In genomic region chr20:37692447-37693166, GRCh38 we compare ENCODE assay signal across 18 cellular contexts. TPM values are rescaled to one million over a fixed set of nuclear protein-coding genes. Genes with fewer than 3 reads are reported as not detected.
A peak's percentile ranks its signal among the peaks of the same experiment; 100 is the strongest.
DNase-seq lines count a peak whose midpoint lies in the region; ATAC-seq and TF ChIP-seq lines count a peak whose summit lies in the region.
"Had no signal": no experiment of that assay in that cellular context is flagged by ENCODE, and none has a peak within 500 bp of the region (broad histone marks: within the 10 kb centered on the region; RNA-seq: fewer than 3 reads in every experiment).

No MANE protein-coding gene starts in this region.

- intact Hi-C loops in mammary epithelial cell (cut with micrococcal nuclease), result no loop called here

- H4K8ac ChIP-seq in neuronal stem cell (ENCODE audit: low read depth, low read length), result no peak overlapping the region

- peaks cover 0 to 3% of the 10 kb centered on the region in 2 experiments; a peak in 2 of 3 replicates for H3K36me3 ChIP-seq in HEK293 (ENCODE audit: control insufficient read depth in 2 of 2, insufficient read depth in 1 of 2, low read length in 2 of 2)
- H3K36me3 ChIP-seq in mammary epithelial cell (ENCODE audit: insufficient read depth, low read length), result no peaks in the 10 kb centered on the region
- peaks cover 0 to 3% of the 10 kb centered on the region in 2 donors for H3K36me3 ChIP-seq in neuronal stem cell (replicated peaks in 1 of 2; ENCODE audit: control insufficient read depth in 2 of 2, insufficient read depth in 2 of 2, low read length in 2 of 2)
- H3K36me3 ChIP-seq: HAP-1, right atrium auricular region had no signal

- H3K79me2 ChIP-seq in mammary epithelial cell (ENCODE audit: insufficient read depth, low read length), result peaks cover 29% of the 10 kb centered on the region

- no peaks in the 10 kb centered on the region for H3K36me3 Mint-ChIP-seq in activated T-cell treated with anti-CD3 and anti-CD28 coated beads, Interleukin-2, amount 50 U/mL, for 4 hours (ENCODE audit: insufficient read depth)

- H2BK5ac ChIP-seq in neuronal stem cell (ENCODE audit: low read length), result no peak overlapping the region

- ATAC-seq in activated T-cell treated with anti-CD3 and anti-CD28 coated beads, Interleukin-2, amount 50 U/mL, for 4 hours, result no peak
- ATAC-seq in GM19351 (IDR thresholded peaks at IDR 0.05; ENCODE audit: unreplicated experiment) (no peak), GM21737 (IDR thresholded peaks at IDR 0.05; ENCODE audit: unreplicated experiment) (no peak)

- H3K9me3 ChIP-seq in HEK293 (ENCODE audit: control insufficient read depth, insufficient read depth, low read depth, low read length), result no peaks in the 10 kb centered on the region
- H3K9me3 ChIP-seq in mammary epithelial cell (replicated peaks; ENCODE audit: insufficient read depth, low read length), result no peaks in the 10 kb centered on the region
- H3K9me3 ChIP-seq in neuronal stem cell (replicated peaks in 1 of 2; ENCODE audit: control insufficient read depth in 2 of 2, insufficient read depth in 1 of 2, low read depth in 1 of 2, low read length in 2 of 2), result no peaks in the 10 kb centered on the region
- H3K9me3 ChIP-seq: HAP-1, right atrium auricular region had no signal

- in situ Hi-C loops in mammary epithelial cell (cut with MboI; ENCODE audit: low sequenced_read_pairs in 2 of 2), result no loop called here
- in situ Hi-C loops in G401 (cut with HindIII; ENCODE audit: low sequenced_read_pairs), result no loop called here

- H3K4me1 Mint-ChIP-seq in activated T-cell treated with anti-CD3 and anti-CD28 coated beads, Interleukin-2, amount 50 U/mL, for 4 hours (ENCODE audit: low read depth), result peaks cover 32% of the 10 kb centered on the region

- H3K4me2 ChIP-seq in mammary epithelial cell (ENCODE audit: insufficient read depth, low read depth, low read length) (no peak overlapping the region), neuronal stem cell (ENCODE audit: insufficient read depth, low read length, poor library complexity, severe bottlenecking) (no peak overlapping the region)

- no peak overlapping the region for H3K14ac ChIP-seq in neuronal stem cell (ENCODE audit: low read length)

- no peak overlapping the region for H4K91ac ChIP-seq in neuronal stem cell (ENCODE audit: low read depth, low read length, poor library complexity)

- no peak overlapping the region for H3K23ac ChIP-seq in neuronal stem cell (ENCODE audit: low read depth, low read length, poor library complexity)

- TF ChIP-seq CTCF in HEK293 (tag by site-specific recombination; IDR thresholded peaks at IDR 0.05), result no peak
- TF ChIP-seq CTCF in mammary epithelial cell (conservative IDR thresholded peaks at IDR 0.05 in 1 of 2, IDR thresholded peaks at IDR 0.05 in 1 of 2; ENCODE audit: extremely low read depth in 1 of 2, insufficient read depth in 1 of 2, low read depth in 1 of 2, low read length in 2 of 2), result no peak

- DNase-seq in activated T-cell treated with anti-CD3 and anti-CD28 coated beads, Interleukin-2, amount 50 U/mL, for 4 hours, result no peak
- DNase-seq in activated T-cell treated with anti-CD3 and anti-CD28 coated beads, Interleukin-2, amount 50 U/mL, for 48 hours, result no peak
- DNase-seq in mammary epithelial cell, result no peak
- DNase-seq in neuronal stem cell (ENCODE audit: low spot score), result no peak
- no peak for DNase-seq in G401 (ENCODE audit: low spot score)
- DNase-seq: activated naive CD4-positive, alpha-beta T cell treated with anti-CD3 and anti-CD28 coated beads, Interleukin-2, amount 50 U/mL, for 16 hours; NCI-H1105; NCI-H524; nucleus accumbens; Right ventricle myocardium superior; stimulated activated CD4-positive, alpha-beta T cell treated with anti-CD3 and anti-CD28 coated beads, Interleukin-15, amount 100 ng/mL, for 24 hours; stimulated activated naive CD4-positive, alpha-beta T cell treated with Interleukin-2 at 50 U/mL for 16 hours; trophoblast cell had no signal

- no peak overlapping the region for H2AK5ac ChIP-seq in neuronal stem cell (ENCODE audit: low read depth, low read length)

- POLR2A ChIA-PET in HEK293 (lab: Yijun Ruan, JAX), result interaction anchor here (0.6 kb wide), 1 partner anchor 89 kb away, joined by 5 read pairs; no protein-coding TSS in a partner anchor

- H3K27me3 ChIP-seq in mammary epithelial cell (ENCODE audit: insufficient read depth, low read length) (no peaks in the 10 kb centered on the region), neuronal stem cell (ENCODE audit: control insufficient read depth in 3 of 3, insufficient read depth in 3 of 3, low read depth in 1 of 3, low read length in 3 of 3) (peaks cover 0 to under 1% (median 0%) of the 10 kb centered on the region in 3 experiments)
- H3K27me3 ChIP-seq: right atrium auricular region had no signal

- no peaks in the 10 kb centered on the region for H4K20me1 ChIP-seq in mammary epithelial cell (ENCODE audit: insufficient read depth, low read length)

- CTCF ChIA-PET in HEK293 (lab: Yijun Ruan, JAX), result no interaction called here
- CTCF ChIA-PET in mammary epithelial cell (lab: Charles Lee; ENCODE audit: low non-redundant PET), result no interaction called here

- no peak overlapping the region for H2BK12ac ChIP-seq in neuronal stem cell (ENCODE audit: low read length)

- peaks cover 32% of the 10 kb centered on the region for H3K27me3 Mint-ChIP-seq in activated T-cell treated with anti-CD3 and anti-CD28 coated beads, Interleukin-2, amount 50 U/mL, for 4 hours (ENCODE audit: low read depth)

- no peaks in the 10 kb centered on the region for H3K4me1 ChIP-seq in HEK293 (ENCODE audit: control insufficient read depth, insufficient read depth, low read length)
- no peaks in the 10 kb centered on the region for H3K4me1 ChIP-seq in mammary epithelial cell (ENCODE audit: insufficient read depth, low read length)
- peaks cover 0 to 2% of the 10 kb centered on the region in 2 donors for H3K4me1 ChIP-seq in neuronal stem cell (ENCODE audit: control insufficient read depth in 2 of 2, insufficient read depth in 1 of 2, low read depth in 1 of 2, low read length in 2 of 2)

- 73% methylated on average over 5 of the region's 8 CpGs for WGBS in mammary epithelial cell (ENCODE audit: low coverage, missing lambda C conversion rate)
- no CpG with 5 or more reads among the region's 8 CpGs for WGBS in neuronal stem cell (ENCODE audit: extremely low coverage in 2 of 2, insufficient read length in 2 of 2, insufficient replicate concordance in 1 of 2), 2 donors

- H3K27ac ChIP-seq in HEK293 (ENCODE audit: extremely low read depth, low read depth, low read length), result no peak overlapping the region
- H3K27ac ChIP-seq in mammary epithelial cell (ENCODE audit: insufficient read depth, low read depth, low read length), result no peak overlapping the region
- H3K27ac ChIP-seq in neuronal stem cell (replicated peaks; ENCODE audit: low read length), result no peak overlapping the region

- peak overlapping the region; percentile 98 for H3K4me3 Mint-ChIP-seq in activated T-cell treated with anti-CD3 and anti-CD28 coated beads, Interleukin-2, amount 50 U/mL, for 4 hours

- H3K9ac ChIP-seq in mammary epithelial cell (ENCODE audit: insufficient read depth, low read length) (no peak overlapping the region), neuronal stem cell (ENCODE audit: low read depth, low read length, poor library complexity) (no peak overlapping the region)

- no peak overlapping the region for H3K18ac ChIP-seq in neuronal stem cell (ENCODE audit: low read length)

- H3K9me3 Mint-ChIP-seq in activated T-cell treated with anti-CD3 and anti-CD28 coated beads, Interleukin-2, amount 50 U/mL, for 4 hours, result no peaks in the 10 kb centered on the region

- no peak overlapping the region for H2BK120ac ChIP-seq in neuronal stem cell (ENCODE audit: low read depth, low read length)

- peaks cover 2% of the 10 kb centered on the region for H3K79me1 ChIP-seq in neuronal stem cell (ENCODE audit: low read depth, low read length)

- H3K4me3 ChIP-seq in HEK293 (ENCODE audit: low read depth, low read length), result no peak overlapping the region
- H3K4me3 ChIP-seq in mammary epithelial cell (replicated peaks in 1 of 3; ENCODE audit: insufficient read depth in 1 of 3, low read depth in 2 of 3, low read length in 3 of 3), result no peak overlapping the region
- H3K4me3 ChIP-seq in neuronal stem cell (ENCODE audit: low read length in 2 of 2), result no peak overlapping the region

- H3K4ac ChIP-seq in neuronal stem cell (ENCODE audit: low read length), result no peak overlapping the region

- dilution Hi-C loops in mammary epithelial cell (cut with HindIII; ENCODE audit: low sequenced_read_pairs), result no loop called here

- H2BK15ac ChIP-seq in neuronal stem cell (ENCODE audit: low read length), result no peak overlapping the region

- BruUV-seq in mammary epithelial cell (replicated peaks; lab: Mats Ljungman, UMichigan), result no TSS peak

- peak overlapping the region; percentile 92 for H2AFZ ChIP-seq in mammary epithelial cell (ENCODE audit: low read depth, low read length)
- H2AFZ ChIP-seq in neuronal stem cell (ENCODE audit: low read length), result peak overlapping the region; percentile 94

TF ChIP-seq in HEK293, 187 proteins besides CTCF, POLR2A, EP300 and RAD21:
- TF ChIP-seq ZNF701 (tag by site-specific recombination; IDR thresholded peaks at IDR 0.05), result no peak
- TF ChIP-seq KLF1 (tag by site-specific recombination; IDR thresholded peaks at IDR 0.05), result peak; percentile 57; the same call in 1 of the 2 replicates
- no peak for TF ChIP-seq SP7 (tag by site-specific recombination; IDR thresholded peaks at IDR 0.05)
- peak; percentile 91 for TF ChIP-seq ZNF133 (tag by site-specific recombination; IDR thresholded peaks at IDR 0.05)
- no peak for TF ChIP-seq ZNF792 (tag by site-specific recombination; IDR thresholded peaks at IDR 0.05)

RNA-seq across cellular contexts. Expression of gene CTNNBL1, which starts 1.2 kb away (rescaled TPM):
- 100 to 1,000 TPM; 107 to 115 (median 110) TPM for total RNA-seq in activated T-cell treated with anti-CD3 and anti-CD28 coated beads, Interleukin-2, amount 50 U/mL, for 4 hours
- total RNA-seq in mammary epithelial cell, result 10 to 100 TPM; 15.8 to 58.2 TPM
- 32.1 TPM for polyA plus RNA-seq in mammary epithelial cell
- 30.6 TPM for polyA minus RNA-seq in mammary epithelial cell
- polyA plus RNA-seq in neuronal stem cell (2013, experiment 1 of 2), result 106 TPM
- polyA plus RNA-seq in neuronal stem cell (2013, experiment 2 of 2), result 108 TPM
- 81.2 and 119 TPM in 2 replicates for total RNA-seq in G401 (2014; rRNA removed; shearing (Covaris generic))
